ENCODE assay signal across 36 cellular contexts in genomic region chr11:110438017-110438416, GRCh38.
"Had no signal": no experiment of that assay in that cellular context is flagged by ENCODE, and none has a peak within 500 bp of the region (broad histone marks: within the 10 kb centered on the region; RNA-seq: fewer than 3 reads in every experiment).

No MANE protein-coding gene starts in this region.

- H3K27me3 ChIP-seq: adrenal gland, MG63 had no signal

- H3K27ac Mint-ChIP-seq: activated CD4-positive, alpha-beta memory T cell treated with anti-CD3 and anti-CD28 coated beads, Interleukin-2, amount 10 ng/mL, durations not matched to agents 7 days and 5 days; activated naive CD4-positive, alpha-beta T cell treated with anti-CD3 and anti-CD28 coated beads, Interleukin-2, amount 50 U/mL, for 24 hours; activated naive CD8-positive, alpha-beta T cell treated with anti-CD3 and anti-CD28 coated beads, Interleukin-2, amount 10 ng/mL, durations not matched to agents 7 days and 5 days; activated T-cell treated with anti-CD3 and anti-CD28 coated beads, Interleukin-2, amount 50 U/mL, for 24 hours; activated T-helper 2 cell treated with anti-CD3 and anti-CD28 coated beads, Interferon-gamma antibody, Interleukin-2, Interleukin-4, amounts not matched to agents 10 μg/mL and 5 μg/mL and 100 μg/mL, durations not matched to agents 14 hours and 24 hours and 36 hours; brain had no signal

- H3K9me3 Mint-ChIP-seq: activated naive CD4-positive, alpha-beta T cell treated with anti-CD3 and anti-CD28 coated beads, Interleukin-2, amount 50 U/mL, for 24 hours; activated T-cell treated with anti-CD3 and anti-CD28 coated beads, Interleukin-2, amount 50 U/mL, for 24 hours had no signal

- DNase-seq: activated CD4-positive, alpha-beta memory T cell treated with anti-CD3 and anti-CD28 coated beads, Interleukin-2, amount 10 ng/mL, durations not matched to agents 7 days and 5 days; activated CD4-positive, alpha-beta T cell treated with anti-CD3 and anti-CD28 coated beads for 1 hour; activated CD4-positive, alpha-beta T cell treated with anti-CD3 and anti-CD28 coated beads for 48 hours; activated CD4-positive, CD25-positive, alpha-beta regulatory T cell; activated CD8-positive, alpha-beta memory T cell treated with anti-CD3 and anti-CD28 coated beads for 24 hours; activated gamma-delta T cell; activated naive CD4-positive, alpha-beta T cell treated with Interleukin-2 at 50 U/mL for 16 hours; activated naive CD8-positive, alpha-beta T cell treated with anti-CD3 and anti-CD28 coated beads, Interleukin-2, amount 10 ng/mL, durations not matched to agents 7 days and 5 days; activated T-cell treated with anti-CD3 and anti-CD28 coated beads, Interleukin-2, amount 50 U/mL, for 24 hours; adrenal gland; anterior cingulate cortex; caudate nucleus; cerebellar nuclear complex; Karpas-422; KBM-7; MG63; NCI-H1092; NCI-H1436 treated with DMSO at 0.1 percent for 48 hours; NCI-H1694 treated with DMSO at 0.1 percent for 48 hours; NCI-H2029; NCI-H345; NCI-H526; NCI-H748 treated with DMSO at 0.1 percent for 48 hours; NK-92 treated with Interleukin-12 subunit alpha and Interleukin-12 subunit beta, amount 100 ng/mL, for 24 hours; PC-9; SIG-M5; SW 1271; T-helper 1 cell; T-helper 9 cell; WERI-Rb-1 had no signal

- H3K4me3 Mint-ChIP-seq: activated CD4-positive, alpha-beta memory T cell treated with anti-CD3 and anti-CD28 coated beads, Interleukin-2, amount 10 ng/mL, durations not matched to agents 7 days and 5 days; activated naive CD4-positive, alpha-beta T cell treated with anti-CD3 and anti-CD28 coated beads, Interleukin-2, amount 50 U/mL, for 24 hours; activated naive CD8-positive, alpha-beta T cell treated with anti-CD3 and anti-CD28 coated beads, Interleukin-2, amount 10 ng/mL, durations not matched to agents 7 days and 5 days; activated T-cell treated with anti-CD3 and anti-CD28 coated beads, Interleukin-2, amount 50 U/mL, for 24 hours; brain had no signal

- H3K27ac ChIP-seq: PC-9, RWPE1, WERI-Rb-1 had no signal

- FAIRE-seq: bronchial epithelial cell, RCC 7860 had no signal

- H3K4me3 ChIP-seq: adrenal gland, MG63, PC-9 had no signal

- H3K27me3 Mint-ChIP-seq: activated CD4-positive, alpha-beta memory T cell treated with anti-CD3 and anti-CD28 coated beads, Interleukin-2, amount 10 ng/mL, durations not matched to agents 7 days and 5 days; activated naive CD4-positive, alpha-beta T cell treated with anti-CD3 and anti-CD28 coated beads, Interleukin-2, amount 50 U/mL, for 24 hours; activated naive CD8-positive, alpha-beta T cell treated with anti-CD3 and anti-CD28 coated beads, Interleukin-2, amount 10 ng/mL, durations not matched to agents 7 days and 5 days; activated T-cell treated with anti-CD3 and anti-CD28 coated beads, Interleukin-2, amount 50 U/mL, for 24 hours; brain had no signal

- H3K9me3 ChIP-seq: adrenal gland had no signal
